7 cellular contexts compared by ENCODE assay signal in genomic region chr22:50525104-50525958, GRCh38.
A peak's percentile ranks its signal among the peaks of the same experiment; 100 is the strongest.
DNase-seq lines count a peak whose midpoint lies in the region; ATAC-seq and TF ChIP-seq lines count a peak whose summit lies in the region.

Gene SCO2 (minus strand): TSS chr22:50525598. CDS start chr22:50524411, 1,187 bp downstream.

- in situ Hi-C loops in GM13977 (cut with MboI; ENCODE audit: low pct_unique_long_range_greater_than_20kb, low sequenced_read_pairs, unreplicated experiment): no loop called here
- in situ Hi-C loops in astrocyte of the cerebellum (cut with HindIII; ENCODE audit: low sequenced_read_pairs): no loop called here

- TF ChIP-seq CTCF in GM13977 (IDR thresholded peaks at IDR 0.05; ENCODE audit: extremely low read depth, insufficient read depth, missing control alignments) (peak; percentile 72), astrocyte of the cerebellum (IDR thresholded peaks at IDR 0.05; ENCODE audit: low read depth, low read length, missing control alignments) (peak; percentile 60), retinal pigment epithelial cell (conservative IDR thresholded peaks at IDR 0.05; ENCODE audit: low read depth, low read length) (peak; percentile 54)

- DNase-seq in GM13977 (ENCODE audit: low spot score) (peak; percentile 99), NCI-H1930 (lab: John Stamatoyannopoulos, UW) (peak; percentile 91 to 98), T-helper 9 cell (peak; percentile 95), astrocyte of the cerebellum (ENCODE audit: low read depth) (peak; percentile 91), hippocampal formation (lab: John Stamatoyannopoulos, UW) (peak; percentile 88 to 89), retinal pigment epithelial cell (ENCODE audit: low read depth) (peak; percentile 85)

- peak within 1 kb of the TSS; percentile 65 for H3K4me3 ChIP-seq in astrocyte of the cerebellum (ENCODE audit: low read depth, low read length)
- H3K4me3 ChIP-seq in retinal pigment epithelial cell (ENCODE audit: low read length): peak within 1 kb of the TSS; percentile 63

- peak; percentile 37 for ATAC-seq in HG02884 (IDR thresholded peaks at IDR 0.05; ENCODE audit: unreplicated experiment)

Comparison
In these comparisons a context has a peak if more than half of its experiments do, and no peak if none do; other contexts are left out.
1. Peak in every context shown above with its lines: DNase-seq, ATAC-seq and H3K4me3 ChIP-seq.